ENCODE assay signal across 9 cellular contexts in genomic region chr15:67147410-67147949, GRCh38.
A peak's percentile ranks its signal among the peaks of the same experiment; 100 is the strongest.
DNase-seq lines count a peak whose midpoint lies in the region; ATAC-seq and TF ChIP-seq lines count a peak whose summit lies in the region.
"Had no signal": no experiment of that assay in that cellular context is flagged by ENCODE, and none has a peak within 500 bp of the region (broad histone marks: within the 10 kb centered on the region; RNA-seq: fewer than 3 reads in every experiment).

No MANE protein-coding gene starts in this region.

- WGBS in body of pancreas, 2 donors, result 50 to 65% methylated on average over 6 of the region's 6 CpGs

- no peaks in the 10 kb centered on the region for H3K9me3 ChIP-seq in body of pancreas
- H3K9me3 ChIP-seq in tibial artery, result no peaks in the 10 kb centered on the region

- peak overlapping the region; percentile 78 for H3K27ac Mint-ChIP-seq in activated T-cell treated with anti-CD3 and anti-CD28 coated beads, Interleukin-2, amount 50 U/mL, for 72 hours

- H3K27me3 ChIP-seq in body of pancreas (no peaks in the 10 kb centered on the region), tibial artery (no peaks in the 10 kb centered on the region), H7 (ENCODE audit: control insufficient read depth, insufficient read depth, low read length) (no peaks in the 10 kb centered on the region)

- no peak for ATAC-seq in activated T-cell treated with anti-CD3 and anti-CD28 coated beads, Interleukin-2, amount 50 U/mL, for 72 hours (replicated peaks in 1 of 2)
- no peak for ATAC-seq in body of pancreas

- no peak for DNase-seq in activated T-cell treated with anti-CD3 and anti-CD28 coated beads, Interleukin-2, amount 50 U/mL, for 72 hours
- no peak for DNase-seq in activated T-cell treated with anti-CD3 and anti-CD28 coated beads for 4 hours
- no peak for DNase-seq in body of pancreas
- DNase-seq in mesenteric fat pad (ENCODE audit: low spot score), result peak; percentile 37
- peak in 1 of 2 donors; percentile 37 for DNase-seq in tibial artery
- no peak for DNase-seq in NCI-H2227 treated with DMSO at 0.1 percent for 48 hours (lab: John Stamatoyannopoulos, UW)
- DNase-seq in NCI-H146 treated with DMSO at 0.1 percent for 48 hours (lab: John Stamatoyannopoulos, UW; ENCODE audit: unreplicated experiment), result no peak
- DNase-seq in H7, result no peak
- DNase-seq: NCI-H1092 had no signal

- TF ChIP-seq CTCF in body of pancreas (IDR thresholded peaks at IDR 0.05) (no peak), tibial artery (IDR thresholded peaks at IDR 0.05) (no peak)

- peaks cover 72% of the 10 kb centered on the region for H3K4me1 Mint-ChIP-seq in activated T-cell treated with anti-CD3 and anti-CD28 coated beads, Interleukin-2, amount 50 U/mL, for 72 hours (ENCODE audit: low read depth)

- no peak for TF ChIP-seq POLR2A in body of pancreas (IDR thresholded peaks at IDR 0.05)

- H3K4me1 ChIP-seq in body of pancreas (peaks cover 67% of the 10 kb centered on the region), tibial artery (peaks cover 0 to 77% (median 44%) of the 10 kb centered on the region in 4 donors)

- peak overlapping the region; percentile 81 to 85 for H3K4me3 Mint-ChIP-seq in activated T-cell treated with anti-CD3 and anti-CD28 coated beads, Interleukin-2, amount 50 U/mL, for 72 hours

- no peaks in the 10 kb centered on the region for H3K27me3 Mint-ChIP-seq in activated T-cell treated with anti-CD3 and anti-CD28 coated beads, Interleukin-2, amount 50 U/mL, for 72 hours (ENCODE audit: low read depth)

- H3K4me3 ChIP-seq in body of pancreas, result no peak overlapping the region
- no peak overlapping the region for H3K4me3 ChIP-seq in tibial artery
- no peak overlapping the region for H3K4me3 ChIP-seq in H7 (ENCODE audit: insufficient read depth, low read depth, low read length)

- intact Hi-C loops in body of pancreas (cut with DNase I) (no loop called here), tibial artery (cut with DNase I; ENCODE audit: low total_unique reads) (no loop called here)

- H3K36me3 Mint-ChIP-seq in activated T-cell treated with anti-CD3 and anti-CD28 coated beads, Interleukin-2, amount 50 U/mL, for 72 hours (ENCODE audit: insufficient read depth in 2 of 2), result no peaks in the 10 kb centered on the region

- peak overlapping the region in 3 of 4 donors; percentile 75 to 85 (median 76) for H3K27ac ChIP-seq in body of pancreas
- peak overlapping the region; percentile 50 to 52 for H3K27ac ChIP-seq in tibial artery

- H3K36me3 ChIP-seq in body of pancreas (replicated peaks in 1 of 2; ENCODE audit: insufficient read depth in 1 of 2, low read depth in 2 of 2) (no peaks in the 10 kb centered on the region), tibial artery (no peaks in the 10 kb centered on the region), H7 (replicated peaks; ENCODE audit: control insufficient read depth, insufficient read depth, low read length) (no peaks in the 10 kb centered on the region)

- H3K9me3 Mint-ChIP-seq in activated T-cell treated with anti-CD3 and anti-CD28 coated beads, Interleukin-2, amount 50 U/mL, for 72 hours, result no peaks in the 10 kb centered on the region
